ENCODE assay signal across 12 cellular contexts in the genomic region with DNA sequence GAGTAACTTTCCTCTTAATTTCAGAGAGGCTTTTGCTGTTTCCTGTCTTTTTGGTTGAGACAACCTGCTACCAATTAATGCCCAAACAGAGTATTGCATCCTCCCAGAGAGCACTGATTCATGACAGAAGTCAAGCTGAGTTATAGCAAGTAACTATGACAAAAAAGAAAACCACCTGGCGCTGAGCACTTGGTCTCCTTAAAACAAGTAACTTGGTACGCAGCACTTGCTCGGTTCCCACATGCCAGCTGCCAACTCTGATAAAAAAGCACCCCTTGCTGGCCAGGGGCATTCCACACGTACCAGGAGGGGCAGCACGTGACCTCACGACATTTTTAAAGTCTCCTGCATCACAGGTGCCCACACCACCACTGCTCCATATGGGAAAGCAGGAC. TPM values are rescaled to one million over a fixed set of nuclear protein-coding genes. Genes with fewer than 3 reads are reported as not detected.
A peak's percentile ranks its signal among the peaks of the same experiment; 100 is the strongest.
DNase-seq lines count a peak whose midpoint lies in the region; ATAC-seq and TF ChIP-seq lines count a peak whose summit lies in the region.
"Had no signal": no experiment of that assay in that cellular context is flagged by ENCODE, and none has a peak within 500 bp of the region (broad histone marks: within the 10 kb centered on the region; RNA-seq: fewer than 3 reads in every experiment).

No MANE protein-coding gene starts in this region.

- CTCF ChIA-PET in HEK293T (lab: Yijun Ruan, JAX): no interaction called here

- POLR2A ChIA-PET in HEK293T (lab: Yijun Ruan, JAX): no interaction called here

- DNase-seq in germinal center (ENCODE audit: low spot score) (peak; percentile 29), SK-N-DZ (ENCODE audit: low spot score) (no peak), HEK293T (ENCODE audit: extremely low spot score) (no peak), NCI-H510A treated with DMSO at 0.1 percent for 48 hours (lab: John Stamatoyannopoulos, UW) (no peak)
- no peak for DNase-seq in stimulated activated CD8-positive, alpha-beta memory T cell treated with anti-CD3 and anti-CD28 coated beads, Interleukin-4, amount 100 ng/mL, for 48 hours
- DNase-seq: activated CD4-positive, alpha-beta T cell treated with anti-CD3 and anti-CD28 coated beads, Interleukin-2, amount 50 U/mL, for 48 hours; activated naive CD4-positive, alpha-beta T cell treated with anti-CD3 and anti-CD28 coated beads for 36 hours; stimulated activated naive CD8-positive, alpha-beta T cell treated with anti-CD3 and anti-CD28 coated beads, Interleukin-15, Interleukin-2, amounts not matched to agents 100 U/mL and 50 U/mL, for 24 hours; SW 1271 had no signal

- peak; percentile 88 for ATAC-seq in GM18868 (IDR thresholded peaks at IDR 0.05; ENCODE audit: unreplicated experiment)
- peak; percentile 45 for ATAC-seq in GM21526 (IDR thresholded peaks at IDR 0.05; ENCODE audit: low FRiP score, unreplicated experiment)
- ATAC-seq in HG03108 (IDR thresholded peaks at IDR 0.05; ENCODE audit: unreplicated experiment): peak; percentile 70
- ATAC-seq: stimulated activated naive CD8-positive, alpha-beta T cell treated with anti-CD3 and anti-CD28 coated beads, Interleukin-15, Interleukin-2, amounts not matched to agents 100 U/mL and 50 U/mL, for 24 hours had no signal

TF ChIP-seq in HEK293T, 16 proteins besides CTCF, POLR2A, EP300 and RAD21:
- TF ChIP-seq FOXA1 (IDR thresholded peaks at IDR 0.05) (no peak), HDGF (IDR thresholded peaks at IDR 0.05; ENCODE audit: borderline replicate concordance) (no peak), FOXM1 (IDR thresholded peaks at IDR 0.05; ENCODE audit: borderline replicate concordance) (no peak), ARNT (IDR thresholded peaks at IDR 0.05) (no peak), LEF1 (IDR thresholded peaks at IDR 0.05; ENCODE audit: borderline replicate concordance) (no peak), NFRKB (IDR thresholded peaks at IDR 0.05) (no peak), SUZ12 (IDR thresholded peaks at IDR 0.05) (no peak), L3MBTL2 (conservative IDR thresholded peaks at IDR 0.05) (no peak), ELF4 (IDR thresholded peaks at IDR 0.05) (no peak)

RNA-seq across cellular contexts. Expression of gene MYO5C, which starts 13.5 kb away (rescaled TPM):
- polyA plus RNA-seq in SK-N-DZ (2014; cell fraction: cytosol; rRNA removed): 1.6 and 2.2 TPM in 2 replicates
- polyA plus RNA-seq in SK-N-DZ (2014; cell fraction: nucleus; rRNA removed): 2.0 and 3.5 TPM in 2 replicates
